ENCODE assay signal across 1 cellular context in the genomic region with DNA sequence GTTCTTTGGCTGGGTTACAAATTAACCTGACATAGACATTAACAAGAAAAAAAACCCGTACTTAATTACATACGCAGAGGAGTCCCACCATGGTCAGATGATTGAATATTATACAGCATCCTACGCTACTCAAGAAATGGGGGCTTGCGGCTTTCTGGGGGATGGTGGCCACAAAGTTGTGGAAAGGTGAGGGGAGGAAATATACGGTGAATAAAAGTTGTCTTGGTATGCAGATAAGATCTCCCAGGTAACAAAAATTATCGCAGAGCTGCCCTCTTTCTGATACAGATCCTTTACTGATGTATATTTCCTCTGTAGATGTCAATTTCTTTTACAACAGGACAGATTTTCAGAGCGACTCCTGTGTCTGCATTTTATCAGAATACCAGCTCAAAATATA.
TF ChIP-seq lines count a peak whose summit lies in the region.

No MANE protein-coding gene starts in this region.

TF ChIP-seq in H1, 55 proteins besides CTCF, POLR2A, EP300 and RAD21:
- TF ChIP-seq ZNF274 (IDR thresholded peaks at IDR 0.05; ENCODE audit: borderline replicate concordance, extremely low read depth, low read length) = no peak
- TF ChIP-seq, protein P1, sequence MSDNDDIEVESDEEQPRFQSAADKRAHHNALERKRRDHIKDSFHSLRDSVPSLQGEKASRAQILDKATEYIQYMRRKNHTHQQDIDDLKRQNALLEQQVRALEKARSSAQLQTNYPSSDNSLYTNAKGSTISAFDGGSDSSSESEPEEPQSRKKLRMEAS (IDR thresholded peaks at IDR 0.05) = no peak
- TF ChIP-seq SIX5 (IDR thresholded peaks at IDR 0.05; ENCODE audit: low read depth, low read length) = no peak
- TF ChIP-seq, protein P2, sequence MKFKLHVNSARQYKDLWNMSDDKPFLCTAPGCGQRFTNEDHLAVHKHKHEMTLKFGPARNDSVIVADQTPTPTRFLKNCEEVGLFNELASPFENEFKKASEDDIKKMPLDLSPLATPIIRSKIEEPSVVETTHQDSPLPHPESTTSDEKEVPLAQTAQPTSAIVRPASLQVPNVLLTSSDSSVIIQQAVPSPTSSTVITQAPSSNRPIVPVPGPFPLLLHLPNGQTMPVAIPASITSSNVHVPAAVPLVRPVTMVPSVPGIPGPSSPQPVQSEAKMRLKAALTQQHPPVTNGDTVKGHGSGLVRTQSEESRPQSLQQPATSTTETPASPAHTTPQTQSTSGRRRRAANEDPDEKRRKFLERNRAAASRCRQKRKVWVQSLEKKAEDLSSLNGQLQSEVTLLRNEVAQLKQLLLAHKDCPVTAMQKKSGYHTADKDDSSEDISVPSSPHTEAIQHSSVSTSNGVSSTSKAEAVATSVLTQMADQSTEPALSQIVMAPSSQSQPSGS (IDR thresholded peaks at IDR 0.05; ENCODE audit: low read length) = no peak
- TF ChIP-seq SRF (IDR thresholded peaks at IDR 0.05; ENCODE audit: low read depth, low read length) = no peak
- TF ChIP-seq SUZ12 (IDR thresholded peaks at IDR 0.05; ENCODE audit: low read length) = no peak
